Comparison of ENCODE assay signal across 3 cellular contexts in the genomic region with DNA sequence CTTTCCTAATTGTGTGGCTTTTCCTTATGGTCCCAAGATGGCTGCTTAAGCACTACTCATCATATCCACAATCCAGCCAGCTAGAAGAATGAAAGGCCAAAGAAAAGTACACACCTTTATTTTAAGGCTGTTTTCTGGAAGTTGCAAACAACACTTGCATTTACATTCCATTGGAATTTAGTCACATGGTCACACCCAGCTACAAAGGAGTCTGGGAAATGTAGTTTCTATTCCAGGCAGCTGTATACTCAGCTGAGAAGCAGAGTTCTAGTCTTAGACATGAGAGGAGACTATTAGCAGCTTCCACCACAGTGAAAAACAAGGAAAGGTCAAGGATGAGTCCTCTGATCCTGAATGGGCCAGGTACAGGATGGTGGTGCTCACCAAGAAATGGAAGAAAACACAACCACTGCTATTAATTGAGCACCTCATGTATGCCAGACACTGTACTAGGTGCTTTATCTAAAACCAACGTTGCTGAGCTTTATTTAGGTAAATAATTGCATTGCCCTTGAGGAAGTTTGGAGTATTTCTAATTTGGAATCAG.
TF ChIP-seq lines count a peak whose summit lies in the region.

No MANE protein-coding gene starts in this region.

TF ChIP-seq in A549, 52 proteins besides CTCF, POLR2A, EP300 and RAD21:
- TF ChIP-seq, protein P1, sequence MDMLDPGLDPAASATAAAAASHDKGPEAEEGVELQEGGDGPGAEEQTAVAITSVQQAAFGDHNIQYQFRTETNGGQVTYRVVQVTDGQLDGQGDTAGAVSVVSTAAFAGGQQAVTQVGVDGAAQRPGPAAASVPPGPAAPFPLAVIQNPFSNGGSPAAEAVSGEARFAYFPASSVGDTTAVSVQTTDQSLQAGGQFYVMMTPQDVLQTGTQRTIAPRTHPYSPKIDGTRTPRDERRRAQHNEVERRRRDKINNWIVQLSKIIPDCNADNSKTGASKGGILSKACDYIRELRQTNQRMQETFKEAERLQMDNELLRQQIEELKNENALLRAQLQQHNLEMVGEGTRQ (IDR thresholded peaks at IDR 0.05) = peak; percentile 56
- TF ChIP-seq FOXS1 (CRISPR knock-in tag; IDR thresholded peaks at IDR 0.05) = no peak

TF ChIP-seq in Ishikawa, 13 proteins besides CTCF, POLR2A, EP300 and RAD21:
- TF ChIP-seq, protein P2, sequence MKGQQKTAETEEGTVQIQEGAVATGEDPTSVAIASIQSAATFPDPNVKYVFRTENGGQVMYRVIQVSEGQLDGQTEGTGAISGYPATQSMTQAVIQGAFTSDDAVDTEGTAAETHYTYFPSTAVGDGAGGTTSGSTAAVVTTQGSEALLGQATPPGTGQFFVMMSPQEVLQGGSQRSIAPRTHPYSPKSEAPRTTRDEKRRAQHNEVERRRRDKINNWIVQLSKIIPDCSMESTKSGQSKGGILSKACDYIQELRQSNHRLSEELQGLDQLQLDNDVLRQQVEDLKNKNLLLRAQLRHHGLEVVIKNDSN (IDR thresholded peaks at IDR 0.05) = peak; percentile 90
- no peak for TF ChIP-seq MAX (IDR thresholded peaks at IDR 0.05)
- no peak for TF ChIP-seq EGR1 (IDR thresholded peaks at IDR 0.05)
- TF ChIP-seq TEAD4 (IDR thresholded peaks at IDR 0.05) = no peak
- no peak for TF ChIP-seq TAF1 (IDR thresholded peaks at IDR 0.05; ENCODE audit: low read depth)
- no peak for TF ChIP-seq CREB1 (IDR thresholded peaks at IDR 0.05; ENCODE audit: low read depth)
- no peak for TF ChIP-seq NFIC (IDR thresholded peaks at IDR 0.05)

TF ChIP-seq in K562, 482 proteins besides CTCF, POLR2A, EP300 and RAD21 (continues in another document):
- TF ChIP-seq PHF8 (IDR thresholded peaks at IDR 0.05; ENCODE audit: borderline replicate concordance, low read length) = no peak
- TF ChIP-seq, protein P1 (CRISPR knock-in tag; IDR thresholded peaks at IDR 0.05) = peak; percentile 82
- 0 out of 2 replicates have a peak, but pooled peaks have one; percentile 22 for TF ChIP-seq FOSL1 (tag; conservative IDR thresholded peaks at IDR 0.05)
- TF ChIP-seq, protein P3, sequence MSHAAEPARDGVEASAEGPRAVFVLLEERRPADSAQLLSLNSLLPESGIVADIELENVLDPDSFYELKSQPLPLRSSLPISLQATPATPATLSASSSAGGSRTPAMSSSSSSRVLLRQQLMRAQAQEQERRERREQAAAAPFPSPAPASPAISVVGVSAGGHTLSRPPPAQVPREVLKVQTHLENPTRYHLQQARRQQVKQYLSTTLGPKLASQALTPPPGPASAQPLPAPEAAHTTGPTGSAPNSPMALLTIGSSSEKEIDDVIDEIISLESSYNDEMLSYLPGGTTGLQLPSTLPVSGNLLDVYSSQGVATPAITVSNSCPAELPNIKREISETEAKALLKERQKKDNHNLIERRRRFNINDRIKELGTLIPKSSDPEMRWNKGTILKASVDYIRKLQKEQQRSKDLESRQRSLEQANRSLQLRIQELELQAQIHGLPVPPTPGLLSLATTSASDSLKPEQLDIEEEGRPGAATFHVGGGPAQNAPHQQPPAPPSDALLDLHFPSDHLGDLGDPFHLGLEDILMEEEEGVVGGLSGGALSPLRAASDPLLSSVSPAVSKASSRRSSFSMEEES (CRISPR knock-in tag; IDR thresholded peaks at IDR 0.05) = peak; percentile 49
- TF ChIP-seq TARDBP (IDR thresholded peaks at IDR 0.05) = no peak
- no peak for TF ChIP-seq LCOR (CRISPR knock-in tag; IDR thresholded peaks at IDR 0.05)
- no peak for TF ChIP-seq TSC22D4 (tag; IDR thresholded peaks at IDR 0.05)
- TF ChIP-seq ATF7 (IDR thresholded peaks at IDR 0.05) = no peak
- no peak for TF ChIP-seq NR3C1 (CRISPR knock-in tag; IDR thresholded peaks at IDR 0.05)
- TF ChIP-seq ZNF668 (CRISPR knock-in tag; IDR thresholded peaks at IDR 0.05) = no peak
- TF ChIP-seq NFE2 (IDR thresholded peaks at IDR 0.05; ENCODE audit: low read depth) = no peak
- no peak for TF ChIP-seq MCM5 (IDR thresholded peaks at IDR 0.05; ENCODE audit: low read depth)
- no peak for TF ChIP-seq SMAD1 (IDR thresholded peaks at IDR 0.05; ENCODE audit: low read depth, low read length, partially characterized antibody)
- no peak for TF ChIP-seq KAT7 (CRISPR knock-in tag; IDR thresholded peaks at IDR 0.05; ENCODE audit: borderline replicate concordance)
- TF ChIP-seq, protein P2 (CRISPR knock-in tag; IDR thresholded peaks at IDR 0.05) = peak; percentile 74
- TF ChIP-seq YY1 (IDR thresholded peaks at IDR 0.05; ENCODE audit: borderline replicate concordance in 1 of 3, control insufficient read depth in 1 of 3, extremely low read depth in 1 of 3, insufficient read depth in 3 of 3, insufficient read length in 1 of 3, insufficient replicate concordance in 2 of 3, low read depth in 1 of 3, low read length in 2 of 3) = peak in 1 of 3 experiments; percentile 36
- TF ChIP-seq ZNF398 (CRISPR knock-in tag; IDR thresholded peaks at IDR 0.05) = no peak
- no peak for TF ChIP-seq SP2 (IDR thresholded peaks at IDR 0.05; ENCODE audit: extremely low read depth, low read depth, low read length, poor library complexity, severe bottlenecking)
- no peak for TF ChIP-seq STAT5A (IDR thresholded peaks at IDR 0.05; ENCODE audit: borderline replicate concordance, low read length)
- TF ChIP-seq ZMIZ1 (IDR thresholded peaks at IDR 0.05; ENCODE audit: low read depth in 2 of 2, low read length in 2 of 2) = no peak
- no peak for TF ChIP-seq E2F3 (CRISPR knock-in tag; IDR thresholded peaks at IDR 0.05)
- TF ChIP-seq OTX1 (CRISPR knock-in tag; IDR thresholded peaks at IDR 0.05) = no peak
- no peak for TF ChIP-seq ZC3H11A (IDR thresholded peaks at IDR 0.05; ENCODE audit: low read depth, low read length)
- no peak for TF ChIP-seq NCOA2 (IDR thresholded peaks at IDR 0.05; ENCODE audit: partially characterized antibody in 2 of 2)
- TF ChIP-seq ARHGAP35 (IDR thresholded peaks at IDR 0.05; ENCODE audit: partially characterized antibody) = no peak
- TF ChIP-seq, protein P4, sequence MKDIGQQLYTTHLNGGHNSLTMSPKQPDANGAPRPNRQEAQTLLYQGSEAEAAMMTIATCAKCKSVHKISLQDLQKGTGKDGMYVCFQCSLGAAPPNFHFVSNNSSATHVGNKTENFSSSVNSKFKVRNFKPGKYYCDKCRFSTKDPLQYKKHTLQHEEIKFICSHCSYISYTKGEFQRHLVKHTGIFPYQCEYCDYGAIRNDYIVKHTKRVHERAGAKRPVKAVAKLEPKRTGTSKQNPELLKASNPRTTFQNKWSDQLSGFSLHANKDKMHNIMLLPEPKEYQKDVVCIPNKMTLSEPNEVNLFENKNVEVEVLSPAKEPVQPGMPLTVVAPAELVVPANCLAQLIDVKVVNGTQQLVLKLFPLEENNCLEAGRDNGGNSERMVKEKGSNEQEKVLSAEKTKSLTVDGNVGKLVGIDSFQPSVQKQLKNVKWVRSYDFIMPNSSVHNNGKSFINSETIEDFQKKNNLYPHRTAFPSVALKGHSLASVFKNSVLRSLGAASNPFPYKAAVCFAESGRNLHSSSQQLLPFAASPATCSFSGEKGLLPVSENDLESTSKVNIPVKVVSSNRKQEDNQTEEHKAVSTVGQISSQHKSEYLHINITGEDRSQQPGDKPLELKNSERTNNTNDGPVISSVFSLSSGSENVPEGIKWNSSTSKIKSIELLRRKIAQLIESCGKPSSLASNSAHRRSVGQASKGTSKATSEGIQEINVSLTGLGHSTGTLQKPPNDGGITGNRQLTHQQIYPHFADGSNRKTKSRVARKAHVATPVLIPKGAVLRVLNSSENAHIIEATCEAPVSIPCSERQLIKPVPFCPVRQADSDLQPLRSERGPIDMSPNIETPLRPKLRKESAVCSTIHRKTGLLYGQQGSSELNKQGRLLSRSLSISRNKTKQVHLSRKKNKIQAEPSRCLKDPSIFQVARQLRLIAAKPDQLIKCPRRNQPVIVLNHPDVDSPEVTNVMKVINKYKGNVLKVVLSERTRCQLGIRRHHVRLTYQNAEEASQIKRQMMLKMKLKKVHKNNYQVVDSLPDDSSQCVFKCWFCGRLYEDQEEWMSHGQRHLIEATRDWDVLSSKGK (CRISPR knock-in tag; IDR thresholded peaks at IDR 0.05) = no peak
- no peak for TF ChIP-seq WHSC1 (IDR thresholded peaks at IDR 0.05; ENCODE audit: low read length)
- no peak for TF ChIP-seq KLF16 (IDR thresholded peaks at IDR 0.05)
- TF ChIP-seq, protein P5, sequence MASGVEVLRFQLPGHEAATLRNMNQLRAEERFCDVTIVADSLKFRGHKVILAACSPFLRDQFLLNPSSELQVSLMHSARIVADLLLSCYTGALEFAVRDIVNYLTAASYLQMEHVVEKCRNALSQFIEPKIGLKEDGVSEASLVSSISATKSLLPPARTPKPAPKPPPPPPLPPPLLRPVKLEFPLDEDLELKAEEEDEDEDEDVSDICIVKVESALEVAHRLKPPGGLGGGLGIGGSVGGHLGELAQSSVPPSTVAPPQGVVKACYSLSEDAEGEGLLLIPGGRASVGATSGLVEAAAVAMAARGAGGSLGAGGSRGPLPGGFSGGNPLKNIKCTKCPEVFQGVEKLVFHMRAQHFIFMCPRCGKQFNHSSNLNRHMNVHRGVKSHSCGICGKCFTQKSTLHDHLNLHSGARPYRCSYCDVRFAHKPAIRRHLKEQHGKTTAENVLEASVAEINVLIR (CRISPR knock-in tag; IDR thresholded peaks at IDR 0.05) = no peak
- TF ChIP-seq NFXL1 (CRISPR knock-in tag; IDR thresholded peaks at IDR 0.05) = no peak
- TF ChIP-seq PPARD (CRISPR knock-in tag; IDR thresholded peaks at IDR 0.05) = no peak
- TF ChIP-seq ZBTB1 (CRISPR knock-in tag; IDR thresholded peaks at IDR 0.05; ENCODE audit: borderline replicate concordance, low read depth) = no peak
- no peak for TF ChIP-seq ZNF696 (CRISPR knock-in tag; conservative IDR thresholded peaks at IDR 0.05)
- TF ChIP-seq FUS (optimal IDR thresholded peaks at IDR 0.05; ENCODE audit: low read depth, low read length) = no peak
- no peak for TF ChIP-seq RFX7 (CRISPR knock-in tag; IDR thresholded peaks at IDR 0.05)
- TF ChIP-seq POLR2AphosphoS2 (IDR thresholded peaks at IDR 0.05; ENCODE audit: low read length) = no peak
- no peak for TF ChIP-seq CAMTA2 (CRISPR knock-in tag; conservative IDR thresholded peaks at IDR 0.05)
- TF ChIP-seq TOE1 (IDR thresholded peaks at IDR 0.05; ENCODE audit: borderline replicate concordance) = peak; percentile 45; the same call in 1 of the 2 replicates
- no peak for TF ChIP-seq TOE1 (CRISPR knock-in tag; IDR thresholded peaks at IDR 0.05; ENCODE audit: borderline replicate concordance, low read depth)
- TF ChIP-seq PREB (CRISPR knock-in tag; IDR thresholded peaks at IDR 0.05) = no peak
- TF ChIP-seq ILK (tag; IDR thresholded peaks at IDR 0.05; ENCODE audit: borderline replicate concordance, low read depth) = no peak
- TF ChIP-seq GTF2A2 (tag; IDR thresholded peaks at IDR 0.05) = no peak
- TF ChIP-seq CHD2 (IDR thresholded peaks at IDR 0.05; ENCODE audit: low read depth, low read length) = no peak
- TF ChIP-seq PRPF4 (IDR thresholded peaks at IDR 0.05; ENCODE audit: insufficient read depth, low read depth, low read length, poor library complexity, severe bottlenecking) = no peak
